ENCODE assay signal across 18 cellular contexts in genomic region chr9:130497139-130497538, GRCh38. TPM values are rescaled to one million over a fixed set of nuclear protein-coding genes. Genes with fewer than 3 reads are reported as not detected.
DNase-seq lines count a peak whose midpoint lies in the region; ATAC-seq and TF ChIP-seq lines count a peak whose summit lies in the region.
"Had no signal": no experiment of that assay in that cellular context is flagged by ENCODE, and none has a peak within 500 bp of the region (broad histone marks: within the 10 kb centered on the region; RNA-seq: fewer than 3 reads in every experiment).

No MANE protein-coding gene starts in this region.

- no peak overlapping the region for H3K27ac ChIP-seq in BLaER1
- H3K27ac ChIP-seq in Karpas-422 (ENCODE audit: low read length) = no peak overlapping the region
- H3K27ac ChIP-seq: SJSA1 had no signal

- H3K9me3 ChIP-seq in BLaER1 = peaks cover 28% of the 10 kb centered on the region
- H3K9me3 ChIP-seq in Karpas-422 (ENCODE audit: low read length) = no peaks in the 10 kb centered on the region

- H3K9ac ChIP-seq in BLaER1 = no peak overlapping the region
- no peak overlapping the region for H3K9ac ChIP-seq in Karpas-422 (ENCODE audit: low read length)

- H3K9me2 ChIP-seq in Karpas-422 (replicated peaks; ENCODE audit: insufficient read depth, low read length) = no peaks in the 10 kb centered on the region

- H2AFZ ChIP-seq in Karpas-422 (ENCODE audit: low read length) = 0 out of 2 replicates have a peak overlapping the region, but pooled peaks have one; percentile 50

- H3K27me3 ChIP-seq in BLaER1 (no peaks in the 10 kb centered on the region), Karpas-422 (ENCODE audit: low read length) (no peaks in the 10 kb centered on the region)
- H3K27me3 ChIP-seq: Peyer's patch, SJSA1 had no signal

- peaks cover 19% of the 10 kb centered on the region for H3K27me3 Mint-ChIP-seq in nephron progenitor cell (ENCODE audit: low read depth, poor library complexity)

- H3K4me1 Mint-ChIP-seq in nephron progenitor cell = peaks cover 45% of the 10 kb centered on the region
- H3K4me1 Mint-ChIP-seq: CD8-positive, alpha-beta memory T cell; T-helper 17 cell had no signal

- DNase-seq in Karpas-422 = no peak
- DNase-seq in NCI-H69 (lab: John Stamatoyannopoulos, UW) = peak; percentile 64
- DNase-seq in nephron progenitor cell = no peak
- DNase-seq in NCI-H446 treated with DMSO at 0.1 percent for 48 hours (lab: John Stamatoyannopoulos, UW) = no peak
- DNase-seq: C1 segment of cervical spinal cord; CD8-positive, alpha-beta memory T cell; DMS53; H7; NCI-H1105; NCI-H1694 treated with DMSO at 0.1 percent for 48 hours; NCI-H526; NK-92 treated with Interleukin-12 subunit alpha and Interleukin-12 subunit beta, amount 100 ng/mL, for 24 hours; Peyer's patch; T-helper 17 cell had no signal

- H3K36me3 ChIP-seq in BLaER1 (peaks cover 73% of the 10 kb centered on the region), Karpas-422 (ENCODE audit: insufficient read depth, low read length) (no peaks in the 10 kb centered on the region)
- H3K36me3 ChIP-seq: SJSA1 had no signal

- H4K20me1 ChIP-seq in BLaER1 (no peaks in the 10 kb centered on the region), Karpas-422 (ENCODE audit: insufficient read depth, low read depth, low read length) (no peaks in the 10 kb centered on the region)

- H3K79me2 ChIP-seq in Karpas-422 (ENCODE audit: low read length) = no peaks in the 10 kb centered on the region

- H3K9me3 Mint-ChIP-seq in nephron progenitor cell = peaks cover 18% of the 10 kb centered on the region

- no peak overlapping the region for H3K4me3 ChIP-seq in BLaER1
- H3K4me3 ChIP-seq in Karpas-422 (ENCODE audit: low read length) = no peak overlapping the region
- H3K4me3 ChIP-seq: Peyer's patch, SJSA1 had no signal

- H3K4me1 ChIP-seq in BLaER1 = peaks cover 21% of the 10 kb centered on the region
- no peaks in the 10 kb centered on the region for H3K4me1 ChIP-seq in Karpas-422 (ENCODE audit: low read length)
- H3K4me1 ChIP-seq: SJSA1 had no signal

- H3K27ac Mint-ChIP-seq in nephron progenitor cell = peak overlapping the region; percentile 14
- H3K27ac Mint-ChIP-seq: CD8-positive, alpha-beta memory T cell; T-helper 17 cell had no signal

- H3K4me3 Mint-ChIP-seq in nephron progenitor cell = no peak overlapping the region
- H3K4me3 Mint-ChIP-seq: CD8-positive, alpha-beta memory T cell; T-helper 17 cell had no signal

- ATAC-seq in HG02571 (IDR thresholded peaks at IDR 0.05; ENCODE audit: unreplicated experiment) = no peak
- ATAC-seq in HG03469 (IDR thresholded peaks at IDR 0.05; ENCODE audit: unreplicated experiment) = no peak
- ATAC-seq: T-helper 17 cell had no signal

- peak overlapping the region; percentile 38 for H3K4me2 ChIP-seq in BLaER1
- no peak overlapping the region for H3K4me2 ChIP-seq in Karpas-422 (ENCODE audit: low read depth, low read length, poor library complexity, severe bottlenecking)

- TF ChIP-seq CTCF in nephron progenitor cell (IDR thresholded peaks at IDR 0.05) = no peak

- H3K36me3 Mint-ChIP-seq in nephron progenitor cell (ENCODE audit: low read depth) = peaks cover 13% of the 10 kb centered on the region
- H3K36me3 Mint-ChIP-seq: CD8-positive, alpha-beta memory T cell had no signal

RNA-seq across cellular contexts. Expression of gene ASS1, which starts 52.4 kb away (rescaled TPM):
- total RNA-seq in Karpas-422 (2014; rRNA removed; shearing (Covaris generic); ENCODE audit: low replicate concordance) = not detected in 2 replicates
- total RNA-seq: T-helper 17 cell had no signal
